In genomic region chr18:24176727-24177416, GRCh38 we compare ENCODE assay signal across 1 cellular context.
TF ChIP-seq lines count a peak whose summit lies in the region.

No MANE protein-coding gene starts in this region.

TF ChIP-seq in GM12878, 131 proteins besides CTCF, POLR2A, EP300 and RAD21 (continued from another document and continues in another):
- no peak for TF ChIP-seq BCLAF1 (IDR thresholded peaks at IDR 0.05)
- TF ChIP-seq ZBTB4 (CRISPR knock-in tag; IDR thresholded peaks at IDR 0.05), result no peak
- TF ChIP-seq BCL11A (IDR thresholded peaks at IDR 0.05; ENCODE audit: low read depth, low read length), result no peak
- no peak for TF ChIP-seq CBX5 (IDR thresholded peaks at IDR 0.05; ENCODE audit: low read depth)
- peak; percentile 58 for TF ChIP-seq NFIC (IDR thresholded peaks at IDR 0.05; ENCODE audit: low read depth, low read length)
- no peak for TF ChIP-seq BACH1 (IDR thresholded peaks at IDR 0.05; ENCODE audit: borderline replicate concordance)
- TF ChIP-seq MYB (IDR thresholded peaks at IDR 0.05; ENCODE audit: borderline replicate concordance, low read depth, low read length), result no peak
- TF ChIP-seq SREBF1 (IDR thresholded peaks at IDR 0.05; ENCODE audit: low read length), result no peak
- TF ChIP-seq E2F4 (IDR thresholded peaks at IDR 0.05; ENCODE audit: low read depth, low read length), result no peak
- TF ChIP-seq CBFB (IDR thresholded peaks at IDR 0.05; ENCODE audit: low read depth), result peak; percentile 91
- no peak for TF ChIP-seq MXI1 (IDR thresholded peaks at IDR 0.05; ENCODE audit: low read depth, low read length)
- no peak for TF ChIP-seq KLF5 (IDR thresholded peaks at IDR 0.05; ENCODE audit: partially characterized antibody)
- TF ChIP-seq TCF12 (IDR thresholded peaks at IDR 0.05; ENCODE audit: low read depth, low read length), result no peak
- no peak for TF ChIP-seq NR2C2 (IDR thresholded peaks at IDR 0.05; ENCODE audit: borderline replicate concordance, control insufficient read depth, insufficient read length, low read depth)
- no peak for TF ChIP-seq BCL3 (IDR thresholded peaks at IDR 0.05; ENCODE audit: borderline replicate concordance, insufficient read depth, low read depth, low read length, poor library complexity, severe bottlenecking)
- TF ChIP-seq RELB (IDR thresholded peaks at IDR 0.05; ENCODE audit: low read depth), result no peak
- TF ChIP-seq HDAC6 (IDR thresholded peaks at IDR 0.05; ENCODE audit: unreplicated experiment), result no peak
- no peak for TF ChIP-seq SMARCA5 (IDR thresholded peaks at IDR 0.05)
- TF ChIP-seq EZH2 (IDR thresholded peaks at IDR 0.05; ENCODE audit: borderline replicate concordance, control insufficient read depth, low read depth, low read length), result no peak
- TF ChIP-seq GABPA (IDR thresholded peaks at IDR 0.05; ENCODE audit: low read depth), result no peak
- no peak for TF ChIP-seq MYC (IDR thresholded peaks at IDR 0.05; ENCODE audit: insufficient read depth, insufficient read length, insufficient replicate concordance, low read length, severe bottlenecking)
- no peak for TF ChIP-seq PAX8 (IDR thresholded peaks at IDR 0.05)
- no peak for TF ChIP-seq SUPT20H (IDR thresholded peaks at IDR 0.05; ENCODE audit: borderline replicate concordance, control insufficient read depth, low read depth, low read length)
- TF ChIP-seq E4F1 (IDR thresholded peaks at IDR 0.05; ENCODE audit: borderline replicate concordance, partially characterized antibody), result no peak
- no peak for TF ChIP-seq ZNF622 (IDR thresholded peaks at IDR 0.05)
- TF ChIP-seq POU2F2 (IDR thresholded peaks at IDR 0.05; ENCODE audit: borderline replicate concordance, low read depth, low read length), result 0 out of 3 replicates have a peak, but pooled peaks have one; percentile 29
- TF ChIP-seq ZBTB33 (IDR thresholded peaks at IDR 0.05), result no peak
- 0 out of 2 replicates have a peak, but pooled peaks have one; percentile 31 for TF ChIP-seq MEF2A (IDR thresholded peaks at IDR 0.05; ENCODE audit: insufficient read depth, low read depth, low read length)
- no peak for TF ChIP-seq ZZZ3 (IDR thresholded peaks at IDR 0.05; ENCODE audit: control insufficient read depth, insufficient read length, low read depth)
- TF ChIP-seq TBL1XR1 (IDR thresholded peaks at IDR 0.05; ENCODE audit: low read depth, low read length), result no peak
- no peak for TF ChIP-seq ATF2 (IDR thresholded peaks at IDR 0.05; ENCODE audit: low read length)
- no peak for TF ChIP-seq RB1 (IDR thresholded peaks at IDR 0.05; ENCODE audit: borderline replicate concordance)
- no peak for TF ChIP-seq TARDBP (IDR thresholded peaks at IDR 0.05; ENCODE audit: borderline replicate concordance)
- TF ChIP-seq CEBPB (IDR thresholded peaks at IDR 0.05; ENCODE audit: borderline replicate concordance in 1 of 2, low read depth in 2 of 2, low read length in 2 of 2), result no peak
- TF ChIP-seq LARP7 (IDR thresholded peaks at IDR 0.05), result no peak
- TF ChIP-seq MEF2B (IDR thresholded peaks at IDR 0.05; ENCODE audit: partially characterized antibody, poor library complexity, severe bottlenecking), result no peak
- TF ChIP-seq CBX3 (IDR thresholded peaks at IDR 0.05; ENCODE audit: borderline replicate concordance, low read depth), result no peak
- no peak for TF ChIP-seq ZNF217 (IDR thresholded peaks at IDR 0.05)
- no peak for TF ChIP-seq STAT3 (IDR thresholded peaks at IDR 0.05; ENCODE audit: low read depth, low read length)
- TF ChIP-seq SMAD5 (IDR thresholded peaks at IDR 0.05; ENCODE audit: low read depth), result no peak
- TF ChIP-seq SMC3 (IDR thresholded peaks at IDR 0.05; ENCODE audit: borderline replicate concordance, low read length), result peak; percentile 62
- no peak for TF ChIP-seq HDGF (IDR thresholded peaks at IDR 0.05)
- no peak for TF ChIP-seq ZBTB40 (IDR thresholded peaks at IDR 0.05; ENCODE audit: borderline replicate concordance)
